Comparison of ENCODE assay signal across 26 cellular contexts in genomic region chr13:30276178-30276577, GRCh38. TPM values are rescaled to one million over a fixed set of nuclear protein-coding genes. Genes with fewer than 3 reads are reported as not detected.
DNase-seq lines count a peak whose midpoint lies in the region; ATAC-seq, FAIRE-seq and TF ChIP-seq lines count a peak whose summit lies in the region.
"Had no signal": no experiment of that assay in that cellular context is flagged by ENCODE, and none has a peak within 500 bp of the region (broad histone marks: within the 10 kb centered on the region; RNA-seq: fewer than 3 reads in every experiment).

No MANE protein-coding gene starts in this region.

- FAIRE-seq in islet of Langerhans (lab: Jason Lieb, UNC): peak; percentile 66

- no peak overlapping the region for H3K9ac ChIP-seq in DND-41 (ENCODE audit: low read depth, low read length)
- H3K9ac ChIP-seq: BLaER1, SK-N-SH had no signal

- intact Hi-C loops in left colon (cut with DNase I, micrococcal nuclease) (no loop called here), left cardiac atrium (cut with DNase I) (no loop called here)

- H3K27ac Mint-ChIP-seq in nephron progenitor cell: no peak overlapping the region
- H3K27ac Mint-ChIP-seq: activated CD4-positive, alpha-beta T cell treated with anti-CD3 and anti-CD28 coated beads, Interleukin-2, amount 10 ng/mL, durations not matched to agents 24 days and 14 days; activated CD8-positive, alpha-beta memory T cell treated with anti-CD3 and anti-CD28 coated beads, Interleukin-2, amount 10 ng/mL, durations not matched to agents 7 days and 5 days; activated naive CD4-positive, alpha-beta T cell treated with anti-CD3 and anti-CD28 coated beads for 36 hours; naive thymus-derived CD4-positive, alpha-beta T cell; T-helper 2 cell treated with Interferon-gamma antibody and Interleukin-4, amounts not matched to agents 5 μg/mL and 100 μg/mL, for 36 hours had no signal

- no peak overlapping the region for H3K27ac ChIP-seq in DND-41 (ENCODE audit: low read length)
- H3K27ac ChIP-seq: BLaER1, VCaP had no signal

- no peak overlapping the region for H3K4me3 Mint-ChIP-seq in nephron progenitor cell
- H3K4me3 Mint-ChIP-seq: activated CD4-positive, alpha-beta T cell treated with anti-CD3 and anti-CD28 coated beads, Interleukin-2, amount 10 ng/mL, durations not matched to agents 24 days and 14 days; activated CD8-positive, alpha-beta memory T cell treated with anti-CD3 and anti-CD28 coated beads, Interleukin-2, amount 10 ng/mL, durations not matched to agents 7 days and 5 days; activated naive CD4-positive, alpha-beta T cell treated with anti-CD3 and anti-CD28 coated beads for 36 hours; naive thymus-derived CD4-positive, alpha-beta T cell; T-helper 2 cell treated with Interferon-gamma antibody and Interleukin-4, amounts not matched to agents 5 μg/mL and 100 μg/mL, for 36 hours had no signal

- H3K4me3 ChIP-seq in DND-41 (ENCODE audit: low read depth in 1 of 2, low read length in 2 of 2): no peak overlapping the region
- H3K4me3 ChIP-seq: BLaER1 had no signal

- TF ChIP-seq CTCF in DND-41 (IDR thresholded peaks at IDR 0.05; ENCODE audit: borderline replicate concordance, extremely low read depth, low read length, poor library complexity, severe bottlenecking) (no peak), nephron progenitor cell (IDR thresholded peaks at IDR 0.05) (no peak)

- H2AFZ ChIP-seq in DND-41 (ENCODE audit: low read depth, low read length): no peak overlapping the region

- H3K36me3 Mint-ChIP-seq in nephron progenitor cell (ENCODE audit: low read depth): peaks cover 67% of the 10 kb centered on the region

- DNase-seq in DND-41 (no peak), SW480 (ENCODE audit: low spot score) (peak; percentile 22), left colon (no peak), left cardiac atrium (no peak), nephron progenitor cell (no peak)
- no peak for DNase-seq in stimulated activated CD4-positive, alpha-beta T cell treated with anti-CD3 and anti-CD28 coated beads, Interleukin-12 subunit alpha, Interleukin-12 subunit beta, amount 100 ng/mL, for 4 hours
- DNase-seq: activated CD4-positive, alpha-beta T cell treated with anti-CD3 and anti-CD28 coated beads, Interleukin-2, amount 10 ng/mL, durations not matched to agents 24 days and 14 days; activated CD8-positive, alpha-beta memory T cell treated with anti-CD3 and anti-CD28 coated beads, Interleukin-2, amount 10 ng/mL, durations not matched to agents 7 days and 5 days; activated naive CD4-positive, alpha-beta T cell treated with anti-CD3 and anti-CD28 coated beads for 36 hours; amygdala; caudate nucleus; COR-L47; GF-D8; glutamatergic neuron; naive thymus-derived CD4-positive, alpha-beta T cell; NCI-H187 treated with DMSO at 0.1 percent for 48 hours; NCI-H226; NCI-H774; SK-N-SH; stimulated activated CD4-positive, alpha-beta T cell treated with anti-CD3 and anti-CD28 coated beads, Interleukin-2, amount 100 ng/mL, for 48 hours; stimulated activated naive CD8-positive, alpha-beta T cell treated with anti-CD3 and anti-CD28 coated beads, Interleukin-15, Interleukin-2, amounts not matched to agents 100 U/mL and 50 U/mL, for 24 hours had no signal

- H3K9me3 Mint-ChIP-seq in nephron progenitor cell: peaks cover 13% of the 10 kb centered on the region

- H3K27me3 ChIP-seq in DND-41 (ENCODE audit: insufficient read depth, low read length, poor library complexity): no peaks in the 10 kb centered on the region
- H3K27me3 ChIP-seq: BLaER1 had no signal

- peaks cover 43% of the 10 kb centered on the region for H3K79me2 ChIP-seq in DND-41 (ENCODE audit: insufficient read depth, low read length)

- no peaks in the 10 kb centered on the region for H3K4me1 Mint-ChIP-seq in nephron progenitor cell

- ATAC-seq in DND-41 (ENCODE audit: insufficient read depth, low read depth) (peak; percentile 80), GM18868 (IDR thresholded peaks at IDR 0.05; ENCODE audit: unreplicated experiment) (peak; percentile 70), left colon (no peak), left cardiac atrium (no peak)
- ATAC-seq: activated CD8-positive, alpha-beta memory T cell treated with anti-CD3 and anti-CD28 coated beads, Interleukin-2, amount 10 ng/mL, durations not matched to agents 7 days and 5 days; naive thymus-derived CD4-positive, alpha-beta T cell; stimulated activated naive CD8-positive, alpha-beta T cell treated with anti-CD3 and anti-CD28 coated beads, Interleukin-15, Interleukin-2, amounts not matched to agents 100 U/mL and 50 U/mL, for 24 hours had no signal

- H4K20me1 ChIP-seq in DND-41 (ENCODE audit: insufficient read depth, low read length): no peaks in the 10 kb centered on the region
- H4K20me1 ChIP-seq: BLaER1 had no signal

- no peak overlapping the region for H3K4me2 ChIP-seq in DND-41 (ENCODE audit: insufficient read depth, low read length)
- H3K4me2 ChIP-seq: BLaER1, SK-N-SH had no signal

- peaks cover 83% of the 10 kb centered on the region for H3K36me3 ChIP-seq in DND-41 (ENCODE audit: insufficient read depth, low read length)

- H3K4me1 ChIP-seq in DND-41 (ENCODE audit: insufficient read depth, low read length): no peaks in the 10 kb centered on the region

- H3K9me3 ChIP-seq in DND-41 (ENCODE audit: insufficient read depth, low read length, severe bottlenecking): peaks cover 5% of the 10 kb centered on the region
- H3K9me3 ChIP-seq: SK-N-SH had no signal

- no peaks in the 10 kb centered on the region for H3K27me3 Mint-ChIP-seq in nephron progenitor cell (ENCODE audit: low read depth, poor library complexity)
- H3K27me3 Mint-ChIP-seq: activated CD4-positive, alpha-beta T cell treated with anti-CD3 and anti-CD28 coated beads, Interleukin-2, amount 10 ng/mL, durations not matched to agents 24 days and 14 days; activated CD8-positive, alpha-beta memory T cell treated with anti-CD3 and anti-CD28 coated beads, Interleukin-2, amount 10 ng/mL, durations not matched to agents 7 days and 5 days; naive thymus-derived CD4-positive, alpha-beta T cell had no signal

RNA-seq across cellular contexts. Expression of gene KATNAL1, which starts 31.2 kb away (rescaled TPM):
- total RNA-seq in left colon (1 to 10 TPM; 3.3 to 9.4 TPM), left cardiac atrium (10 to 100 TPM; 41.9 to 42.1 TPM)

Comparison
In these comparisons a context has a peak if more than half of its experiments do, and no peak if none do; other contexts are left out.
1. ATAC-seq: peak in DND-41 (single experiment) and GM18868 (single experiment); none in left colon (single experiment) and left cardiac atrium (0 of 2).
2. RNA of gene KATNAL1, which starts 31.2 kb away (total RNA-seq): 41.9 to 42.1 TPM in left cardiac atrium; 3.3 to 9.4 TPM in left colon; every median in the first group is over 4 times any median in the second.